Comparison of ENCODE assay signal across 8 cellular contexts in genomic region chr5:172452398-172453205, GRCh38. TPM values are rescaled to one million over a fixed set of nuclear protein-coding genes. Genes with fewer than 3 reads are reported as not detected.
A peak's percentile ranks its signal among the peaks of the same experiment; 100 is the strongest.
DNase-seq lines count a peak whose midpoint lies in the region; ATAC-seq and TF ChIP-seq lines count a peak whose summit lies in the region.

No MANE protein-coding gene starts in this region.

- DNase-seq in GM03348 (ENCODE audit: low spot score) (peak; percentile 72), fibroblast of pulmonary artery (ENCODE audit: low read depth) (peak; percentile 75), NCI-H1694 treated with DMSO at 0.1 percent for 48 hours (lab: John Stamatoyannopoulos, UW) (no peak), GM20000 (ENCODE audit: low spot score) (no peak), AML-193 (lab: John Stamatoyannopoulos, UW) (no peak)
- DNase-seq in stimulated activated CD4-positive, alpha-beta T cell treated with anti-CD3 and anti-CD28 coated beads, Interleukin-4, amount 100 ng/mL, for 24 hours: no peak

- H2AFZ ChIP-seq in neural cell (ENCODE audit: low read depth, low read length): peak overlapping the region; percentile 77

- no peak for TF ChIP-seq RAD21 in neural cell (conservative IDR thresholded peaks at IDR 0.05)

- no peaks in the 10 kb centered on the region for H3K9me2 ChIP-seq in neural cell (ENCODE audit: insufficient read depth, low read length)

- H3K27me3 ChIP-seq in neural cell (ENCODE audit: insufficient read depth, low read depth, low read length): no peaks in the 10 kb centered on the region

- H3K4me3 ChIP-seq in fibroblast of pulmonary artery (replicated peaks; ENCODE audit: low read depth, low read length) (peak overlapping the region; percentile 99), neural cell (ENCODE audit: low read length) (peak overlapping the region; percentile 76)

- H3F3A ChIP-seq in neural cell (ENCODE audit: insufficient read depth, low read length, poor library complexity, severe bottlenecking): no peaks in the 10 kb centered on the region

- ATAC-seq in SK-N-SH treated with all-trans-retinoic acid at 6 μM for 48 hours: peak; percentile 76

- H3K27ac ChIP-seq in neural cell (ENCODE audit: low read length): peak overlapping the region; percentile 75

- no peaks in the 10 kb centered on the region for H3K9me3 ChIP-seq in neural cell (ENCODE audit: low read length)

- no peaks in the 10 kb centered on the region for H4K20me1 ChIP-seq in neural cell (ENCODE audit: insufficient read depth)

- H3K36me3 ChIP-seq in neural cell (ENCODE audit: insufficient read depth, low read length): no peaks in the 10 kb centered on the region

- no peak for TF ChIP-seq EP300 in neural cell (conservative IDR thresholded peaks at IDR 0.05; ENCODE audit: poor library complexity, severe bottlenecking)

- TF ChIP-seq CTCF in fibroblast of pulmonary artery (IDR thresholded peaks at IDR 0.05; ENCODE audit: low read length, missing control alignments) (peak; percentile 4), neural cell (IDR thresholded peaks at IDR 0.05; ENCODE audit: poor library complexity, severe bottlenecking) (no peak), GM20000 (IDR thresholded peaks at IDR 0.05; ENCODE audit: extremely low read depth, missing control alignments) (no peak)

- H3K79me2 ChIP-seq in neural cell (replicated peaks; ENCODE audit: insufficient read depth, low read length): peaks cover 47% of the 10 kb centered on the region

- H3K4me2 ChIP-seq in neural cell (ENCODE audit: low read length): peak overlapping the region; percentile 58

- peak overlapping the region; percentile 83 for H3K9ac ChIP-seq in neural cell (ENCODE audit: low read length)

TF ChIP-seq in SK-N-SH treated with all-trans-retinoic acid at 6 μM for 48 hours, 23 proteins besides CTCF, POLR2A, EP300 and RAD21 (continues in another document):
- TF ChIP-seq ZNF8 (CRISPR knock-in tag; IDR thresholded peaks at IDR 0.05) (no peak), ZFP3 (CRISPR knock-in tag; IDR thresholded peaks at IDR 0.05) (no peak; the same call in 1 of the 2 replicates), ZNF70 (CRISPR knock-in tag; IDR thresholded peaks at IDR 0.05) (no peak), POU6F1 (CRISPR knock-in tag; IDR thresholded peaks at IDR 0.05; ENCODE audit: borderline replicate concordance, low read depth) (no peak)
- TF ChIP-seq, protein P1, sequence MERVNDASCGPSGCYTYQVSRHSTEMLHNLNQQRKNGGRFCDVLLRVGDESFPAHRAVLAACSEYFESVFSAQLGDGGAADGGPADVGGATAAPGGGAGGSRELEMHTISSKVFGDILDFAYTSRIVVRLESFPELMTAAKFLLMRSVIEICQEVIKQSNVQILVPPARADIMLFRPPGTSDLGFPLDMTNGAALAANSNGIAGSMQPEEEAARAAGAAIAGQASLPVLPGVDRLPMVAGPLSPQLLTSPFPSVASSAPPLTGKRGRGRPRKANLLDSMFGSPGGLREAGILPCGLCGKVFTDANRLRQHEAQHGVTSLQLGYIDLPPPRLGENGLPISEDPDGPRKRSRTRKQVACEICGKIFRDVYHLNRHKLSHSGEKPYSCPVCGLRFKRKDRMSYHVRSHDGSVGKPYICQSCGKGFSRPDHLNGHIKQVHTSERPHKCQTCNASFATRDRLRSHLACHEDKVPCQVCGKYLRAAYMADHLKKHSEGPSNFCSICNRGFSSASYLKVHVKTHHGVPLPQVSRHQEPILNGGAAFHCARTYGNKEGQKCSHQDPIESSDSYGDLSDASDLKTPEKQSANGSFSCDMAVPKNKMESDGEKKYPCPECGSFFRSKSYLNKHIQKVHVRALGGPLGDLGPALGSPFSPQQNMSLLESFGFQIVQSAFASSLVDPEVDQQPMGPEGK (CRISPR knock-in tag; IDR thresholded peaks at IDR 0.05; ENCODE audit: borderline replicate concordance): no peak

TF ChIP-seq in neural cell, 6 proteins besides CTCF, POLR2A, EP300 and RAD21:
- no peak for TF ChIP-seq SMC3 (conservative IDR thresholded peaks at IDR 0.05; ENCODE audit: poor library complexity)
- TF ChIP-seq POLR2AphosphoS5 (IDR thresholded peaks at IDR 0.05): no peak
- no peak for TF ChIP-seq EZH2 (IDR thresholded peaks at IDR 0.05; ENCODE audit: borderline replicate concordance, insufficient read depth, low read length, poor library complexity, severe bottlenecking)
- TF ChIP-seq REST (IDR thresholded peaks at IDR 0.05; ENCODE audit: borderline replicate concordance): no peak
- no peak for TF ChIP-seq TAF1 (IDR thresholded peaks at IDR 0.05; ENCODE audit: low read depth)
- TF ChIP-seq MXI1 (conservative IDR thresholded peaks at IDR 0.05; ENCODE audit: poor library complexity, severe bottlenecking): no peak

RNA-seq across cellular contexts. Expression of gene SH3PXD2B, which starts 1.7 kb away (rescaled TPM):
- polyA plus RNA-seq in neural cell: 11.7 and 18.7 TPM in 2 replicates
- 49.9 and 50.2 TPM in 2 replicates for polyA minus RNA-seq in neural cell

Comparison
In these comparisons a context has a peak if more than half of its experiments do, and no peak if none do; other contexts are left out.
1. DNase-seq: peak in GM03348 (single experiment) and fibroblast of pulmonary artery (single experiment); none in NCI-H1694 treated with DMSO at 0.1 percent for 48 hours (single experiment), GM20000 (single experiment), AML-193 (0 of 2) and stimulated activated CD4-positive, alpha-beta T cell treated with anti-CD3 and anti-CD28 coated beads, Interleukin-4, amount 100 ng/mL, for 24 hours (single experiment).